8 cellular contexts compared by ENCODE assay signal in the genomic region with DNA sequence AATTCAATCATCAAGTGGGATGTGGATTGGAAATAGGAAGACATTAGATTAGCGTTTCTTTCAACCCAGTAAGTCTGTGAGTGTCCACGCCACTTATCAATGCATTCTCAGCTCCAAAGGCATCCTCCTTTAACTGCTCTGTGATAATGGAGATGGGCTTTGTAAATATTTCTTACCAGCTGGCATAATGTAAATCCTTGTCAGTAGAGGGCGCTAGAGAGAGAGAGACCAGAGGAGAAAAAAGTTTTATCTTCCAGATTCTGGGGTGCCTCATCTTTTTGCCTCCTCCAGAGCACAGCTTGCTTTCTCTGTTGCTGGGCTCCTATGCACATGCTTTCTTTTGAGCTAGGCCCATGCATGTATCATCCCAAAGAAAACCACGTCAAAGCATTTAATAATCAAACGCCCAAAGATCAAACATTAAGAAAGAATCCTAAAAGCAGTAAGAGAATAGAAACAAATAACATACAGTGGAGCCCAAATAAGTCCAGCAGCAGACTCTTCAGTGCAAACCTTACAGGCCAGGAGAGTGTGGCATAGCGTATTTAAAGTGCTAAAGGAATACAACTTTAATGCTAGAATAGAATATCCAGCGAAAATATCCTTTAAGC. TPM values are rescaled to one million over a fixed set of nuclear protein-coding genes. Genes with fewer than 3 reads are reported as not detected.
DNase-seq lines count a peak whose midpoint lies in the region; ATAC-seq and TF ChIP-seq lines count a peak whose summit lies in the region.

No MANE protein-coding gene starts in this region.

- peaks cover 5% of the 10 kb centered on the region for H3K36me3 Mint-ChIP-seq in HFFc6 (ENCODE audit: low read depth)
- H3K36me3 Mint-ChIP-seq in stimulated activated effector memory CD8-positive, alpha-beta T cell treated with anti-CD3 and anti-CD28 coated beads, Interleukin-12 subunit alpha, Interleukin-12 subunit beta, amount 100 ng/mL, for 72 hours: no peaks in the 10 kb centered on the region

- no peak overlapping the region for H3K4me3 Mint-ChIP-seq in HFFc6
- H3K4me3 Mint-ChIP-seq in stimulated activated effector memory CD8-positive, alpha-beta T cell treated with anti-CD3 and anti-CD28 coated beads, Interleukin-12 subunit alpha, Interleukin-12 subunit beta, amount 100 ng/mL, for 72 hours: no peak overlapping the region

- TF ChIP-seq POLR2A in erythroblast (IDR thresholded peaks at IDR 0.05; ENCODE audit: low read length): no peak

- peaks cover 16% of the 10 kb centered on the region for H3K4me1 Mint-ChIP-seq in HFFc6 (ENCODE audit: low read depth)
- peaks cover 12% of the 10 kb centered on the region for H3K4me1 Mint-ChIP-seq in stimulated activated effector memory CD8-positive, alpha-beta T cell treated with anti-CD3 and anti-CD28 coated beads, Interleukin-12 subunit alpha, Interleukin-12 subunit beta, amount 100 ng/mL, for 72 hours

- ATAC-seq in stimulated activated effector memory CD8-positive, alpha-beta T cell treated with anti-CD3 and anti-CD28 coated beads, Interleukin-12 subunit alpha, Interleukin-12 subunit beta, amount 100 ng/mL, for 72 hours: peak; percentile 45
- ATAC-seq in HG03354 (IDR thresholded peaks at IDR 0.05; ENCODE audit: poor library complexity, severe bottlenecking, unreplicated experiment): no peak

- no peaks in the 10 kb centered on the region; the same call in 1 of the 2 replicates for H3K27me3 Mint-ChIP-seq in HFFc6 (ENCODE audit: insufficient read depth)

- peak; percentile 79 for TF ChIP-seq CTCF in HFFc6 (IDR thresholded peaks at IDR 0.05)

- DNase-seq in NCI-H187 (lab: John Stamatoyannopoulos, UW): peak; percentile 7 to 24
- no peak for DNase-seq in NCI-H187 treated with DMSO at 0.1 percent for 48 hours (lab: John Stamatoyannopoulos, UW)
- peak; percentile 40 for DNase-seq in HFFc6
- peak; percentile 67 for DNase-seq in RKO (ENCODE audit: low spot score)
- DNase-seq in erythroblast (lab: John Stamatoyannopoulos, UW): peak; percentile 54 to 68
- peak in 1 of 2 donors; percentile 51 for DNase-seq in stimulated activated effector memory CD8-positive, alpha-beta T cell treated with anti-CD3 and anti-CD28 coated beads, Interleukin-12 subunit alpha, Interleukin-12 subunit beta, amount 100 ng/mL, for 72 hours (ENCODE audit: low spot score in 2 of 2)
- no peak for DNase-seq in activated CD8-positive, alpha-beta memory T cell treated with anti-CD3 and anti-CD28 coated beads, Interleukin-2, amount 50 U/mL, for 48 hours

- H3K9me3 Mint-ChIP-seq in HFFc6: no peaks in the 10 kb centered on the region
- no peaks in the 10 kb centered on the region for H3K9me3 Mint-ChIP-seq in stimulated activated effector memory CD8-positive, alpha-beta T cell treated with anti-CD3 and anti-CD28 coated beads, Interleukin-12 subunit alpha, Interleukin-12 subunit beta, amount 100 ng/mL, for 72 hours

- H3K27ac Mint-ChIP-seq in HFFc6: no peak overlapping the region
- no peak overlapping the region for H3K27ac Mint-ChIP-seq in stimulated activated effector memory CD8-positive, alpha-beta T cell treated with anti-CD3 and anti-CD28 coated beads, Interleukin-12 subunit alpha, Interleukin-12 subunit beta, amount 100 ng/mL, for 72 hours

RNA-seq across cellular contexts. Expression of a gene that starts 9.6 kb away (rescaled TPM):
- total RNA-seq in HFFc6 (2021; fragmentation: NEBNext Ultra II Directional; extraction: Animal tissue kit (Norgen Biotek cat#: 25700)): 10 to 100 TPM in 5 of 6 experiments, 1 to 10 TPM in 1; 9.0 to 20.6 (median 20.2) TPM

Comparison
In these comparisons a context has a peak if more than half of its experiments do, and no peak if none do; other contexts are left out.
1. DNase-seq: peak in NCI-H187 (2 of 2), HFFc6 (single experiment), RKO (single experiment) and erythroblast (2 of 2); none in NCI-H187 treated with DMSO at 0.1 percent for 48 hours (single experiment) and activated CD8-positive, alpha-beta memory T cell treated with anti-CD3 and anti-CD28 coated beads, Interleukin-2, amount 50 U/mL, for 48 hours (single experiment).